ENCODE assay signal across 24 cellular contexts in the genomic region with DNA sequence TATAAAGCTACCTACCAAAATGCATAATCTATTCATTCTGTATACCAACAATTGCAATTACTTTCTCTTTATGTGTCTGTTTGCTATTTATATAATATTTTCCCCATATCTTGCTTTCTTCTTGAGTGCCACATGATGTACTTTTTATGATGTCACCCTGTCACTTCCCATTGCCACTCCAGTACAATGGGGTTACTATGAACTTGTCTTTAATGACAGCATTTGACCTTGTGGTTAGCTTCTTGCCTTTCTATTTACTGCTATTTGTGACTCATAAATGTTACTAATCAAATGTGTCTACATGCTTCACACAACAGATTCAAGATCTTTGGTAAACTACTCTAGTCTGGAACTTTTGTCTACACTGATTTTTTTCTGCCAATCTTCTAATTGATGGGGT.
A peak's percentile ranks its signal among the peaks of the same experiment; 100 is the strongest.
DNase-seq lines count a peak whose midpoint lies in the region; ATAC-seq, FAIRE-seq and TF ChIP-seq lines count a peak whose summit lies in the region.
"Had no signal": no experiment of that assay in that cellular context is flagged by ENCODE, and none has a peak within 500 bp of the region (broad histone marks: within the 10 kb centered on the region; RNA-seq: fewer than 3 reads in every experiment).

No MANE protein-coding gene starts in this region.

- H3K27ac ChIP-seq in breast epithelium (no peak overlapping the region), ascending aorta (no peak overlapping the region)
- H3K27ac ChIP-seq: adrenal gland, cardiac muscle cell, KMS-11, right atrium auricular region, stomach, transverse colon had no signal

- CTCF ChIA-PET in MCF 10A (lab: Yijun Ruan, JAX), result no interaction called here
- CTCF ChIA-PET in activated CD4-positive, alpha-beta T cell treated with anti-CD3 and anti-CD28 coated beads for 36 hours (lab: Charles Lee), result no interaction called here

- H3K27me3 ChIP-seq in breast epithelium, result no peaks in the 10 kb centered on the region
- no peaks in the 10 kb centered on the region for H3K27me3 ChIP-seq in bronchial epithelial cell (ENCODE audit: control insufficient read depth, insufficient read depth, low read length)
- no peaks in the 10 kb centered on the region for H3K27me3 ChIP-seq in ascending aorta
- H3K27me3 ChIP-seq: adrenal gland, BE2C, cardiac muscle cell, right atrium auricular region, stomach, transverse colon had no signal

- peaks cover 6% of the 10 kb centered on the region for H3K4me1 Mint-ChIP-seq in MCF 10A (ENCODE audit: insufficient read depth, unreplicated experiment)
- H3K4me1 Mint-ChIP-seq in activated CD4-positive, alpha-beta T cell treated with anti-CD3 and anti-CD28 coated beads for 36 hours, result no peaks in the 10 kb centered on the region
- H3K4me1 Mint-ChIP-seq: naive B cell had no signal

- BruUV-seq in MCF 10A (replicated peaks; lab: Mats Ljungman, UMichigan), result no TSS peak

- H3K4me3 Mint-ChIP-seq in MCF 10A (ENCODE audit: unreplicated experiment), result no peak overlapping the region
- no peak overlapping the region for H3K4me3 Mint-ChIP-seq in activated CD4-positive, alpha-beta T cell treated with anti-CD3 and anti-CD28 coated beads for 36 hours
- H3K4me3 Mint-ChIP-seq: activated T-cell treated with anti-CD3 and anti-CD28 coated beads, Interleukin-2, amount 50 U/mL, for 24 hours; naive B cell had no signal

- no peaks in the 10 kb centered on the region for H3K9me3 Mint-ChIP-seq in MCF 10A (ENCODE audit: unreplicated experiment)
- H3K9me3 Mint-ChIP-seq in activated CD4-positive, alpha-beta T cell treated with anti-CD3 and anti-CD28 coated beads for 36 hours (ENCODE audit: low read depth), result no peaks in the 10 kb centered on the region
- H3K9me3 Mint-ChIP-seq: activated T-cell treated with anti-CD3 and anti-CD28 coated beads, Interleukin-2, amount 50 U/mL, for 24 hours had no signal

- H3K36me3 ChIP-seq in breast epithelium (no peaks in the 10 kb centered on the region), bronchial epithelial cell (ENCODE audit: control insufficient read depth, insufficient read depth, low read length) (no peaks in the 10 kb centered on the region), ascending aorta (no peaks in the 10 kb centered on the region)
- H3K36me3 ChIP-seq: adrenal gland, BE2C, cardiac muscle cell, right atrium auricular region, stomach, transverse colon had no signal

- intact Hi-C loops in MCF 10A (cut with micrococcal nuclease) (no loop called here), breast epithelium (cut with DNase I; ENCODE audit: low total_unique reads) (no loop called here), ascending aorta (cut with DNase I) (no loop called here)
- intact Hi-C loops in activated CD4-positive, alpha-beta T cell treated with anti-CD3 and anti-CD28 coated beads for 36 hours (cut with DNase I, micrococcal nuclease), result no loop called here

- no peaks in the 10 kb centered on the region for H3K36me3 Mint-ChIP-seq in MCF 10A (ENCODE audit: insufficient read depth, unreplicated experiment)
- no peaks in the 10 kb centered on the region for H3K36me3 Mint-ChIP-seq in activated CD4-positive, alpha-beta T cell treated with anti-CD3 and anti-CD28 coated beads for 36 hours (ENCODE audit: low read depth)
- H3K36me3 Mint-ChIP-seq: naive B cell had no signal

- H3K4me1 ChIP-seq in breast epithelium (no peaks in the 10 kb centered on the region), ascending aorta (no peaks in the 10 kb centered on the region)
- H3K4me1 ChIP-seq: adrenal gland, BE2C, right atrium auricular region, transverse colon had no signal

- H3K4me3 ChIP-seq in breast epithelium (no peak overlapping the region), bronchial epithelial cell (ENCODE audit: low read depth, low read length) (no peak overlapping the region), ascending aorta (no peak overlapping the region)
- H3K4me3 ChIP-seq: adrenal gland, cardiac muscle cell, right atrium auricular region, stomach, transverse colon had no signal

- TF ChIP-seq CTCF in MCF 10A (IDR thresholded peaks at IDR 0.05; ENCODE audit: unreplicated experiment), result no peak
- TF ChIP-seq CTCF in breast epithelium (IDR thresholded peaks at IDR 0.05), result no peak
- no peak for TF ChIP-seq CTCF in bronchial epithelial cell (IDR thresholded peaks at IDR 0.05; ENCODE audit: insufficient read depth, low read length, severe bottlenecking)
- TF ChIP-seq CTCF in ascending aorta (IDR thresholded peaks at IDR 0.05), result no peak

- H3K9me3 ChIP-seq in breast epithelium (no peaks in the 10 kb centered on the region), ascending aorta (no peaks in the 10 kb centered on the region)
- H3K9me3 ChIP-seq: adrenal gland, BE2C, right atrium auricular region, stomach, transverse colon had no signal

- POLR2A ChIA-PET in MCF 10A (lab: Yijun Ruan, JAX), result no interaction called here
- POLR2A ChIA-PET in activated CD4-positive, alpha-beta T cell treated with anti-CD3 and anti-CD28 coated beads for 36 hours (lab: Charles Lee), result no interaction called here

- no peaks in the 10 kb centered on the region for H3K27me3 Mint-ChIP-seq in MCF 10A (ENCODE audit: insufficient read depth, unreplicated experiment)
- H3K27me3 Mint-ChIP-seq in activated CD4-positive, alpha-beta T cell treated with anti-CD3 and anti-CD28 coated beads for 36 hours, result no peaks in the 10 kb centered on the region
- H3K27me3 Mint-ChIP-seq: activated T-cell treated with anti-CD3 and anti-CD28 coated beads, Interleukin-2, amount 50 U/mL, for 24 hours; naive B cell had no signal

- ATAC-seq in HG03378 (IDR thresholded peaks at IDR 0.05; ENCODE audit: unreplicated experiment) (no peak), HG03457 (IDR thresholded peaks at IDR 0.05; ENCODE audit: unreplicated experiment) (no peak)
- ATAC-seq in activated CD4-positive, alpha-beta T cell treated with anti-CD3 and anti-CD28 coated beads for 36 hours, result no peak

- FAIRE-seq in bronchial epithelial cell (lab: Jason Lieb, UNC), result no peak

- no peak overlapping the region for H3K27ac Mint-ChIP-seq in MCF 10A (ENCODE audit: low read depth, unreplicated experiment)
- H3K27ac Mint-ChIP-seq in activated CD4-positive, alpha-beta T cell treated with anti-CD3 and anti-CD28 coated beads for 36 hours, result no peak overlapping the region
- H3K27ac Mint-ChIP-seq: activated T-cell treated with anti-CD3 and anti-CD28 coated beads, Interleukin-2, amount 50 U/mL, for 24 hours; naive B cell had no signal

- TF ChIP-seq POLR2A in breast epithelium (IDR thresholded peaks at IDR 0.05), result no peak

- DNase-seq in MCF 10A (ENCODE audit: unreplicated experiment), result peak; percentile 9
- no peak for DNase-seq in breast epithelium (ENCODE audit: low spot score in 2 of 2)
- DNase-seq in NCI-H460 (ENCODE audit: extremely low read depth, low read depth), result peak; percentile 13
- peak; percentile 82 for DNase-seq in bronchial epithelial cell (ENCODE audit: low read depth)
- DNase-seq in activated CD4-positive, alpha-beta T cell treated with anti-CD3 and anti-CD28 coated beads for 36 hours, result no peak
- DNase-seq in ascending aorta (ENCODE audit: low spot score in 2 of 2), result no peak
- DNase-seq: activated CD4-positive, alpha-beta T cell treated with anti-CD3 and anti-CD28 coated beads for 1 hour; activated T-cell treated with anti-CD3 and anti-CD28 coated beads, Interleukin-2, amount 50 U/mL, for 24 hours; adrenal gland; BE2C; COR-L47; cortex of kidney; EL; naive B cell; NCI-H187; NCI-H226; SHP77; stomach; transverse colon had no signal

Comparison
In these comparisons a context has a peak if more than half of its experiments do, and no peak if none do; other contexts are left out.
1. DNase-seq: peak in MCF 10A (single experiment), NCI-H460 (single experiment) and bronchial epithelial cell (single experiment); none in breast epithelium (0 of 2), activated CD4-positive, alpha-beta T cell treated with anti-CD3 and anti-CD28 coated beads for 36 hours (single experiment) and ascending aorta (0 of 2).